ENCODE assay signal across 2 cellular contexts in the genomic region with DNA sequence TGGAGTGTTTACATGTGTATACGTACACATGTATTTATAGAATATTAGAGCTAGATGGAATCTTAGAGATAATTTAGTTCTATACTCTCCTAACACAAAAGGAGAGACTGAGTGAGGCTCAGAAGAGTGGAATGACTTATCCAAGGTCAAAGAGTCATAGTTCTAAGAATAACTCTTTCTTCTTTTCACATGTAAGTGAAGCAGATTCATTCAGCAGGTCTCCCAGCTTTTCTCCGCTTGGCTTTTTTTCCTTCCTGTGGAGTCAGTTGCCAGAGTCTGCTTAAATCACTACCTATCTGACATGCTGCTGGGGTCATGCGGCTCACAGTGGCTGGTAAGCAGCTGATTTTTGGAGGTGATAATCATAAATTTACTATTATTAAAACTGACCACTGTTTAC.
TF ChIP-seq lines count a peak whose summit lies in the region.

No MANE protein-coding gene starts in this region.

TF ChIP-seq in GM23338, 12 proteins besides CTCF, POLR2A, EP300 and RAD21 (continued from another document):
- TF ChIP-seq, protein P1, sequence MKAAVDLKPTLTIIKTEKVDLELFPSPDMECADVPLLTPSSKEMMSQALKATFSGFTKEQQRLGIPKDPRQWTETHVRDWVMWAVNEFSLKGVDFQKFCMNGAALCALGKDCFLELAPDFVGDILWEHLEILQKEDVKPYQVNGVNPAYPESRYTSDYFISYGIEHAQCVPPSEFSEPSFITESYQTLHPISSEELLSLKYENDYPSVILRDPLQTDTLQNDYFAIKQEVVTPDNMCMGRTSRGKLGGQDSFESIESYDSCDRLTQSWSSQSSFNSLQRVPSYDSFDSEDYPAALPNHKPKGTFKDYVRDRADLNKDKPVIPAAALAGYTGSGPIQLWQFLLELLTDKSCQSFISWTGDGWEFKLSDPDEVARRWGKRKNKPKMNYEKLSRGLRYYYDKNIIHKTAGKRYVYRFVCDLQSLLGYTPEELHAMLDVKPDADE (IDR thresholded peaks at IDR 0.05), result no peak
- TF ChIP-seq EZH2phosphoT487 (IDR thresholded peaks at IDR 0.05; ENCODE audit: unreplicated experiment), result no peak
- TF ChIP-seq, protein P2, sequence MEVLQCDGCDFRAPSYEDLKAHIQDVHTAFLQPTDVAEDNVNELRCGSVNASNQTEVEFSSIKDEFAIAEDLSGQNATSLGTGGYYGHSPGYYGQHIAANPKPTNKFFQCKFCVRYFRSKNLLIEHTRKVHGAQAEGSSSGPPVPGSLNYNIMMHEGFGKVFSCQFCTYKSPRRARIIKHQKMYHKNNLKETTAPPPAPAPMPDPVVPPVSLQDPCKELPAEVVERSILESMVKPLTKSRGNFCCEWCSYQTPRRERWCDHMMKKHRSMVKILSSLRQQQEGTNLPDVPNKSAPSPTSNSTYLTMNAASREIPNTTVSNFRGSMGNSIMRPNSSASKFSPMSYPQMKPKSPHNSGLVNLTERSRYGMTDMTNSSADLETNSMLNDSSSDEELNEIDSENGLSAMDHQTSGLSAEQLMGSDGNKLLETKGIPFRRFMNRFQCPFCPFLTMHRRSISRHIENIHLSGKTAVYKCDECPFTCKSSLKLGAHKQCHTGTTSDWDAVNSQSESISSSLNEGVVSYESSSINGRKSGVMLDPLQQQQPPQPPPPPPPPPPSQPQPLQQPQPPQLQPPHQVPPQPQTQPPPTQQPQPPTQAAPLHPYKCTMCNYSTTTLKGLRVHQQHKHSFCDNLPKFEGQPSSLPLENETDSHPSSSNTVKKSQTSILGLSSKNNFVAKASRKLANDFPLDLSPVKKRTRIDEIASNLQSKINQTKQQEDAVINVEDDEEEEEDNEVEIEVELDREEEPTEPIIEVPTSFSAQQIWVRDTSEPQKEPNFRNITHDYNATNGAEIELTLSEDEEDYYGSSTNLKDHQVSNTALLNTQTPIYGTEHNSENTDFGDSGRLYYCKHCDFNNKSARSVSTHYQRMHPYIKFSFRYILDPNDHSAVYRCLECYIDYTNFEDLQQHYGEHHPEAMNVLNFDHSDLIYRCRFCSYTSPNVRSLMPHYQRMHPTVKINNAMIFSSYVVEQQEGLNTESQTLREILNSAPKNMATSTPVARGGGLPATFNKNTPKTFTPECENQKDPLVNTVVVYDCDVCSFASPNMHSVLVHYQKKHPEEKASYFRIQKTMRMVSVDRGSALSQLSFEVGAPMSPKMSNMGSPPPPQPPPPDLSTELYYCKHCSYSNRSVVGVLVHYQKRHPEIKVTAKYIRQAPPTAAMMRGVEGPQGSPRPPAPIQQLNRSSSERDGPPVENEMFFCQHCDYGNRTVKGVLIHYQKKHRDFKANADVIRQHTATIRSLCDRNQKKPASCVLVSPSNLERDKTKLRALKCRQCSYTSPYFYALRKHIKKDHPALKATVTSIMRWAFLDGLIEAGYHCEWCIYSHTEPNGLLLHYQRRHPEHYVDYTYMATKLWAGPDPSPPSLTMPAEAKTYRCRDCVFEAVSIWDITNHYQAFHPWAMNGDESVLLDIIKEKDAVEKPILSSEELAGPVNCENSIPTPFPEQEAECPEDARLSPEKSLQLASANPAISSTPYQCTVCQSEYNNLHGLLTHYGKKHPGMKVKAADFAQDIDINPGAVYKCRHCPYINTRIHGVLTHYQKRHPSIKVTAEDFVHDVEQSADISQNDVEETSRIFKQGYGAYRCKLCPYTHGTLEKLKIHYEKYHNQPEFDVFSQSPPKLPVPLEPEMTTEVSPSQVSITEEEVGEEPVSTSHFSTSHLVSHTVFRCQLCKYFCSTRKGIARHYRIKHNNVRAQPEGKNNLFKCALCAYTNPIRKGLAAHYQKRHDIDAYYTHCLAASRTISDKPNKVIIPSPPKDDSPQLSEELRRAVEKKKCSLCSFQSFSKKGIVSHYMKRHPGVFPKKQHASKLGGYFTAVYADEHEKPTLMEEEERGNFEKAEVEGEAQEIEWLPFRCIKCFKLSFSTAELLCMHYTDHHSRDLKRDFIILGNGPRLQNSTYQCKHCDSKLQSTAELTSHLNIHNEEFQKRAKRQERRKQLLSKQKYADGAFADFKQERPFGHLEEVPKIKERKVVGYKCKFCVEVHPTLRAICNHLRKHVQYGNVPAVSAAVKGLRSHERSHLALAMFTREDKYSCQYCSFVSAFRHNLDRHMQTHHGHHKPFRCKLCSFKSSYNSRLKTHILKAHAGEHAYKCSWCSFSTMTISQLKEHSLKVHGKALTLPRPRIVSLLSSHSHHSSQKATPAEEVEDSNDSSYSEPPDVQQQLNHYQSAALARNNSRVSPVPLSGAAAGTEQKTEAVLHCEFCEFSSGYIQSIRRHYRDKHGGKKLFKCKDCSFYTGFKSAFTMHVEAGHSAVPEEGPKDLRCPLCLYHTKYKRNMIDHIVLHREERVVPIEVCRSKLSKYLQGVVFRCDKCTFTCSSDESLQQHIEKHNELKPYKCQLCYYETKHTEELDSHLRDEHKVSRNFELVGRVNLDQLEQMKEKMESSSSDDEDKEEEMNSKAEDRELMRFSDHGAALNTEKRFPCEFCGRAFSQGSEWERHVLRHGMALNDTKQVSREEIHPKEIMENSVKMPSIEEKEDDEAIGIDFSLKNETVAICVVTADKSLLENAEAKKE (CRISPR knock-in tag; IDR thresholded peaks at IDR 0.05), result no peak
- TF ChIP-seq JUNB (IDR thresholded peaks at IDR 0.05; ENCODE audit: unreplicated experiment), result no peak
- no peak for TF ChIP-seq POLR2AphosphoS5 (IDR thresholded peaks at IDR 0.05; ENCODE audit: low read depth)
- TF ChIP-seq, protein P3, sequence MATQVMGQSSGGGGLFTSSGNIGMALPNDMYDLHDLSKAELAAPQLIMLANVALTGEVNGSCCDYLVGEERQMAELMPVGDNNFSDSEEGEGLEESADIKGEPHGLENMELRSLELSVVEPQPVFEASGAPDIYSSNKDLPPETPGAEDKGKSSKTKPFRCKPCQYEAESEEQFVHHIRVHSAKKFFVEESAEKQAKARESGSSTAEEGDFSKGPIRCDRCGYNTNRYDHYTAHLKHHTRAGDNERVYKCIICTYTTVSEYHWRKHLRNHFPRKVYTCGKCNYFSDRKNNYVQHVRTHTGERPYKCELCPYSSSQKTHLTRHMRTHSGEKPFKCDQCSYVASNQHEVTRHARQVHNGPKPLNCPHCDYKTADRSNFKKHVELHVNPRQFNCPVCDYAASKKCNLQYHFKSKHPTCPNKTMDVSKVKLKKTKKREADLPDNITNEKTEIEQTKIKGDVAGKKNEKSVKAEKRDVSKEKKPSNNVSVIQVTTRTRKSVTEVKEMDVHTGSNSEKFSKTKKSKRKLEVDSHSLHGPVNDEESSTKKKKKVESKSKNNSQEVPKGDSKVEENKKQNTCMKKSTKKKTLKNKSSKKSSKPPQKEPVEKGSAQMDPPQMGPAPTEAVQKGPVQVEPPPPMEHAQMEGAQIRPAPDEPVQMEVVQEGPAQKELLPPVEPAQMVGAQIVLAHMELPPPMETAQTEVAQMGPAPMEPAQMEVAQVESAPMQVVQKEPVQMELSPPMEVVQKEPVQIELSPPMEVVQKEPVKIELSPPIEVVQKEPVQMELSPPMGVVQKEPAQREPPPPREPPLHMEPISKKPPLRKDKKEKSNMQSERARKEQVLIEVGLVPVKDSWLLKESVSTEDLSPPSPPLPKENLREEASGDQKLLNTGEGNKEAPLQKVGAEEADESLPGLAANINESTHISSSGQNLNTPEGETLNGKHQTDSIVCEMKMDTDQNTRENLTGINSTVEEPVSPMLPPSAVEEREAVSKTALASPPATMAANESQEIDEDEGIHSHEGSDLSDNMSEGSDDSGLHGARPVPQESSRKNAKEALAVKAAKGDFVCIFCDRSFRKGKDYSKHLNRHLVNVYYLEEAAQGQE (IDR thresholded peaks at IDR 0.05; ENCODE audit: unreplicated experiment), result no peak
- no peak for TF ChIP-seq ZNF331 (CRISPR knock-in tag; IDR thresholded peaks at IDR 0.05; ENCODE audit: low read depth)

TF ChIP-seq in neural cell, 6 proteins besides CTCF, POLR2A, EP300 and RAD21 (continued from another document):
- TF ChIP-seq, protein P3 (IDR thresholded peaks at IDR 0.05; ENCODE audit: borderline replicate concordance), result no peak
- TF ChIP-seq POLR2AphosphoS5 (IDR thresholded peaks at IDR 0.05) (no peak), SMC3 (conservative IDR thresholded peaks at IDR 0.05; ENCODE audit: poor library complexity) (no peak), EZH2 (IDR thresholded peaks at IDR 0.05; ENCODE audit: borderline replicate concordance, insufficient read depth, low read length, poor library complexity, severe bottlenecking) (no peak), MXI1 (conservative IDR thresholded peaks at IDR 0.05; ENCODE audit: poor library complexity, severe bottlenecking) (no peak)
TF ChIP-seq in neural cell: peak in this region for 0.
